17 cellular contexts compared by ENCODE assay signal in genomic region chr20:58471161-58471834, GRCh38. TPM values are rescaled to one million over a fixed set of nuclear protein-coding genes. Genes with fewer than 3 reads are reported as not detected.
DNase-seq lines count a peak whose midpoint lies in the region; ATAC-seq and TF ChIP-seq lines count a peak whose summit lies in the region.
"Had no signal": no experiment of that assay in that cellular context is flagged by ENCODE, and none has a peak within 500 bp of the region (broad histone marks: within the 10 kb centered on the region; RNA-seq: fewer than 3 reads in every experiment).

No MANE protein-coding gene starts in this region.

- no peak overlapping the region for H3K27ac ChIP-seq in RWPE2 (ENCODE audit: poor library complexity, severe bottlenecking)
- H3K27ac ChIP-seq: BLaER1 had no signal

- no peak for ATAC-seq in RWPE2 (ENCODE audit: low read depth)
- ATAC-seq in left lobe of liver: peak; percentile 24
- no peak for ATAC-seq in GM18858 (IDR thresholded peaks at IDR 0.05; ENCODE audit: unreplicated experiment)

- H3K4me3 ChIP-seq in RWPE2 (ENCODE audit: severe bottlenecking) (no peak overlapping the region), skeletal muscle cell (ENCODE audit: low read depth, low read length) (no peak overlapping the region)
- H3K4me3 ChIP-seq: BLaER1 had no signal

- H3K27me3 ChIP-seq in RWPE2 (ENCODE audit: insufficient read depth, poor library complexity, severe bottlenecking): no peaks in the 10 kb centered on the region
- H3K27me3 ChIP-seq: BLaER1 had no signal

- no peaks in the 10 kb centered on the region for H3K4me1 ChIP-seq in RWPE2 (ENCODE audit: insufficient read depth, poor library complexity, severe bottlenecking)
- H3K4me1 ChIP-seq: BLaER1 had no signal

- in situ Hi-C loops in ACHN (cut with HindIII; ENCODE audit: low pct_ligation_motif_present, low pct_unique_long_range_greater_than_20kb, low sequenced_read_pairs): no loop called here

- no peaks in the 10 kb centered on the region for H3K36me3 ChIP-seq in RWPE2 (ENCODE audit: low read depth)
- H3K36me3 ChIP-seq: BLaER1 had no signal

- no peaks in the 10 kb centered on the region for H3K9me3 ChIP-seq in RWPE2 (ENCODE audit: severe bottlenecking)
- H3K9me3 ChIP-seq: BLaER1 had no signal

- DNase-seq in RWPE2 (ENCODE audit: low spot score) (peak; percentile 77), epidermal melanocyte (ENCODE audit: insufficient read length, low spot score) (peak; percentile 47), left lobe of liver (ENCODE audit: low spot score) (no peak), skeletal muscle cell (ENCODE audit: low read depth) (peak; percentile 12), NCI-H69 (lab: John Stamatoyannopoulos, UW) (no peak), NOMO-1 treated with DMSO at 0.1 percent for 48 hours (lab: John Stamatoyannopoulos, UW; ENCODE audit: unreplicated experiment) (no peak), ACHN (no peak)
- DNase-seq: activated CD8-positive, alpha-beta memory T cell treated with anti-CD3 and anti-CD28 coated beads, Interleukin-2, amount 50 U/mL, for 4 hours; activated naive CD4-positive, alpha-beta T cell treated with anti-CD3 and anti-CD28 coated beads, Interleukin-2, amount 10 ng/mL, durations not matched to agents 7 days and 5 days; DMS79; islet precursor cell; MM.1S; NCI-H2029 treated with DMSO at 0.1 percent for 48 hours; NCI-H526 treated with DMSO at 0.1 percent for 48 hours; T-helper 1 cell had no signal

- no peak for TF ChIP-seq CTCF in RWPE2 (IDR thresholded peaks at IDR 0.05; ENCODE audit: poor library complexity, severe bottlenecking)

RNA-seq across cellular contexts. Expression of gene APCDD1L, which starts 43.9 kb away (rescaled TPM):
- 0.13 TPM for total RNA-seq in left lobe of liver

Comparison
In these comparisons a context has a peak if more than half of its experiments do, and no peak if none do; other contexts are left out.
1. DNase-seq: peak in RWPE2 (single experiment), epidermal melanocyte (single experiment) and skeletal muscle cell (single experiment); none in left lobe of liver (single experiment), NCI-H69 (single experiment), NOMO-1 treated with DMSO at 0.1 percent for 48 hours (single experiment) and ACHN (single experiment).